Comparison of ENCODE assay signal across 22 cellular contexts in genomic region chr6:56386717-56387116, GRCh38.
DNase-seq lines count a peak whose midpoint lies in the region; ATAC-seq and TF ChIP-seq lines count a peak whose summit lies in the region.
"Had no signal": no experiment of that assay in that cellular context is flagged by ENCODE, and none has a peak within 500 bp of the region (broad histone marks: within the 10 kb centered on the region; RNA-seq: fewer than 3 reads in every experiment).

No MANE protein-coding gene starts in this region.

- in situ Hi-C loops in GM13977 (cut with MboI; ENCODE audit: low pct_unique_long_range_greater_than_20kb, low sequenced_read_pairs, unreplicated experiment), result no loop called here

- DNase-seq in DMS53 (lab: John Stamatoyannopoulos, UW) (peak; percentile 64), DMS79 (lab: John Stamatoyannopoulos, UW) (peak; percentile 86), coronary artery (ENCODE audit: low spot score) (no peak), thyroid gland (peak; percentile 17 to 27), DMS114 treated with DMSO at 0.1 percent for 48 hours (lab: John Stamatoyannopoulos, UW; ENCODE audit: unreplicated experiment) (no peak), GM13977 (ENCODE audit: low spot score) (no peak)
- DNase-seq: C1 segment of cervical spinal cord; CD4-positive, alpha-beta memory T cell; DMS153; GF-D8; GOT3; NCI-H1048; NCI-H1694 treated with DMSO at 0.1 percent for 48 hours; NCI-H446; NCI-H526 treated with DMSO at 0.1 percent for 48 hours; PC-9; SJCRH30; T-helper 17 cell had no signal

- TF ChIP-seq CTCF in coronary artery (IDR thresholded peaks at IDR 0.05), result no peak
- no peak for TF ChIP-seq CTCF in thyroid gland (IDR thresholded peaks at IDR 0.05)
- no peak for TF ChIP-seq CTCF in GM13977 (IDR thresholded peaks at IDR 0.05; ENCODE audit: extremely low read depth, insufficient read depth, missing control alignments)

- no peak for ATAC-seq in GM19452 (IDR thresholded peaks at IDR 0.05; ENCODE audit: unreplicated experiment)
- ATAC-seq: SK-N-SH treated with all-trans-retinoic acid at 6 μM for 48 hours, T-helper 17 cell had no signal

- H3K4me3 ChIP-seq in coronary artery (no peak overlapping the region), thyroid gland (replicated peaks in 1 of 3) (no peak overlapping the region)
- H3K4me3 ChIP-seq: HAP-1, PC-9, SJCRH30 had no signal

- intact Hi-C loops in thyroid gland (cut with DNase I), result no loop called here

- H3K36me3 ChIP-seq in thyroid gland, result no peaks in the 10 kb centered on the region
- H3K36me3 ChIP-seq: HAP-1, SJCRH30 had no signal

- H3K27ac ChIP-seq in coronary artery (peak overlapping the region; percentile 35 to 48), thyroid gland (peak overlapping the region; percentile 79 to 89 (median 85))
- H3K27ac ChIP-seq: KMS-11, PC-9, SJCRH30 had no signal

- no peak for TF ChIP-seq POLR2A in thyroid gland (IDR thresholded peaks at IDR 0.05)

- WGBS in thyroid gland, 2 donors, result 35 to 48% methylated on average over 1 of the region's 1 CpG

- no peaks in the 10 kb centered on the region for H3K27me3 ChIP-seq in thyroid gland
- H3K27me3 ChIP-seq: SJCRH30 had no signal

- no peaks in the 10 kb centered on the region for H3K9me3 ChIP-seq in thyroid gland
- H3K9me3 ChIP-seq: HAP-1, SJCRH30 had no signal

- H3K4me1 ChIP-seq in thyroid gland, result peaks cover 50 to 53% of the 10 kb centered on the region in 2 donors

Comparison
In these comparisons a context has a peak if more than half of its experiments do, and no peak if none do; other contexts are left out.
1. DNase-seq: peak in DMS53 (single experiment), DMS79 (single experiment) and thyroid gland (2 of 2); none in coronary artery (single experiment), DMS114 treated with DMSO at 0.1 percent for 48 hours (single experiment) and GM13977 (single experiment).